ENCODE assay signal across 1 cellular context in genomic region chr17:45372325-45372869, GRCh38.
TF ChIP-seq lines count a peak whose summit lies in the region.

No MANE protein-coding gene starts in this region.

TF ChIP-seq in H1, 55 proteins besides CTCF, POLR2A, EP300 and RAD21 (continued from another document):
- TF ChIP-seq, protein P1, sequence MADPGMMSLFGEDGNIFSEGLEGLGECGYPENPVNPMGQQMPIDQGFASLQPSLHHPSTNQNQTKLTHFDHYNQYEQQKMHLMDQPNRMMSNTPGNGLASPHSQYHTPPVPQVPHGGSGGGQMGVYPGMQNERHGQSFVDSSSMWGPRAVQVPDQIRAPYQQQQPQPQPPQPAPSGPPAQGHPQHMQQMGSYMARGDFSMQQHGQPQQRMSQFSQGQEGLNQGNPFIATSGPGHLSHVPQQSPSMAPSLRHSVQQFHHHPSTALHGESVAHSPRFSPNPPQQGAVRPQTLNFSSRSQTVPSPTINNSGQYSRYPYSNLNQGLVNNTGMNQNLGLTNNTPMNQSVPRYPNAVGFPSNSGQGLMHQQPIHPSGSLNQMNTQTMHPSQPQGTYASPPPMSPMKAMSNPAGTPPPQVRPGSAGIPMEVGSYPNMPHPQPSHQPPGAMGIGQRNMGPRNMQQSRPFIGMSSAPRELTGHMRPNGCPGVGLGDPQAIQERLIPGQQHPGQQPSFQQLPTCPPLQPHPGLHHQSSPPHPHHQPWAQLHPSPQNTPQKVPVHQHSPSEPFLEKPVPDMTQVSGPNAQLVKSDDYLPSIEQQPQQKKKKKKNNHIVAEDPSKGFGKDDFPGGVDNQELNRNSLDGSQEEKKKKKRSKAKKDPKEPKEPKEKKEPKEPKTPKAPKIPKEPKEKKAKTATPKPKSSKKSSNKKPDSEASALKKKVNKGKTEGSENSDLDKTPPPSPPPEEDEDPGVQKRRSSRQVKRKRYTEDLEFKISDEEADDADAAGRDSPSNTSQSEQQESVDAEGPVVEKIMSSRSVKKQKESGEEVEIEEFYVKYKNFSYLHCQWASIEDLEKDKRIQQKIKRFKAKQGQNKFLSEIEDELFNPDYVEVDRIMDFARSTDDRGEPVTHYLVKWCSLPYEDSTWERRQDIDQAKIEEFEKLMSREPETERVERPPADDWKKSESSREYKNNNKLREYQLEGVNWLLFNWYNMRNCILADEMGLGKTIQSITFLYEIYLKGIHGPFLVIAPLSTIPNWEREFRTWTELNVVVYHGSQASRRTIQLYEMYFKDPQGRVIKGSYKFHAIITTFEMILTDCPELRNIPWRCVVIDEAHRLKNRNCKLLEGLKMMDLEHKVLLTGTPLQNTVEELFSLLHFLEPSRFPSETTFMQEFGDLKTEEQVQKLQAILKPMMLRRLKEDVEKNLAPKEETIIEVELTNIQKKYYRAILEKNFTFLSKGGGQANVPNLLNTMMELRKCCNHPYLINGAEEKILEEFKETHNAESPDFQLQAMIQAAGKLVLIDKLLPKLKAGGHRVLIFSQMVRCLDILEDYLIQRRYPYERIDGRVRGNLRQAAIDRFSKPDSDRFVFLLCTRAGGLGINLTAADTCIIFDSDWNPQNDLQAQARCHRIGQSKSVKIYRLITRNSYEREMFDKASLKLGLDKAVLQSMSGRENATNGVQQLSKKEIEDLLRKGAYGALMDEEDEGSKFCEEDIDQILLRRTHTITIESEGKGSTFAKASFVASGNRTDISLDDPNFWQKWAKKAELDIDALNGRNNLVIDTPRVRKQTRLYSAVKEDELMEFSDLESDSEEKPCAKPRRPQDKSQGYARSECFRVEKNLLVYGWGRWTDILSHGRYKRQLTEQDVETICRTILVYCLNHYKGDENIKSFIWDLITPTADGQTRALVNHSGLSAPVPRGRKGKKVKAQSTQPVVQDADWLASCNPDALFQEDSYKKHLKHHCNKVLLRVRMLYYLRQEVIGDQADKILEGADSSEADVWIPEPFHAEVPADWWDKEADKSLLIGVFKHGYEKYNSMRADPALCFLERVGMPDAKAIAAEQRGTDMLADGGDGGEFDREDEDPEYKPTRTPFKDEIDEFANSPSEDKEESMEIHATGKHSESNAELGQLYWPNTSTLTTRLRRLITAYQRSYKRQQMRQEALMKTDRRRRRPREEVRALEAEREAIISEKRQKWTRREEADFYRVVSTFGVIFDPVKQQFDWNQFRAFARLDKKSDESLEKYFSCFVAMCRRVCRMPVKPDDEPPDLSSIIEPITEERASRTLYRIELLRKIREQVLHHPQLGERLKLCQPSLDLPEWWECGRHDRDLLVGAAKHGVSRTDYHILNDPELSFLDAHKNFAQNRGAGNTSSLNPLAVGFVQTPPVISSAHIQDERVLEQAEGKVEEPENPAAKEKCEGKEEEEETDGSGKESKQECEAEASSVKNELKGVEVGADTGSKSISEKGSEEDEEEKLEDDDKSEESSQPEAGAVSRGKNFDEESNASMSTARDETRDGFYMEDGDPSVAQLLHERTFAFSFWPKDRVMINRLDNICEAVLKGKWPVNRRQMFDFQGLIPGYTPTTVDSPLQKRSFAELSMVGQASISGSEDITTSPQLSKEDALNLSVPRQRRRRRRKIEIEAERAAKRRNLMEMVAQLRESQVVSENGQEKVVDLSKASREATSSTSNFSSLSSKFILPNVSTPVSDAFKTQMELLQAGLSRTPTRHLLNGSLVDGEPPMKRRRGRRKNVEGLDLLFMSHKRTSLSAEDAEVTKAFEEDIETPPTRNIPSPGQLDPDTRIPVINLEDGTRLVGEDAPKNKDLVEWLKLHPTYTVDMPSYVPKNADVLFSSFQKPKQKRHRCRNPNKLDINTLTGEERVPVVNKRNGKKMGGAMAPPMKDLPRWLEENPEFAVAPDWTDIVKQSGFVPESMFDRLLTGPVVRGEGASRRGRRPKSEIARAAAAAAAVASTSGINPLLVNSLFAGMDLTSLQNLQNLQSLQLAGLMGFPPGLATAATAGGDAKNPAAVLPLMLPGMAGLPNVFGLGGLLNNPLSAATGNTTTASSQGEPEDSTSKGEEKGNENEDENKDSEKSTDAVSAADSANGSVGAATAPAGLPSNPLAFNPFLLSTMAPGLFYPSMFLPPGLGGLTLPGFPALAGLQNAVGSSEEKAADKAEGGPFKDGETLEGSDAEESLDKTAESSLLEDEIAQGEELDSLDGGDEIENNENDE (IDR thresholded peaks at IDR 0.05; ENCODE audit: insufficient replicate concordance, low read length) = no peak
- TF ChIP-seq SP2 (IDR thresholded peaks at IDR 0.05; ENCODE audit: low read length) (no peak), ZNF274 (IDR thresholded peaks at IDR 0.05; ENCODE audit: borderline replicate concordance, extremely low read depth, low read length) (no peak), SIN3A (conservative IDR thresholded peaks at IDR 0.05 in 1 of 2, IDR thresholded peaks at IDR 0.05 in 1 of 2; ENCODE audit: low read depth in 1 of 2, low read length in 2 of 2) (no peak), POLR2AphosphoS5 (IDR thresholded peaks at IDR 0.05; ENCODE audit: low read depth, low read length) (no peak), SRF (IDR thresholded peaks at IDR 0.05; ENCODE audit: low read depth, low read length) (no peak), FOSL1 (IDR thresholded peaks at IDR 0.05; ENCODE audit: insufficient read depth, low read depth, low read length) (no peak), CHD1 (IDR thresholded peaks at IDR 0.05; ENCODE audit: low read depth, low read length) (no peak), GABPA (IDR thresholded peaks at IDR 0.05; ENCODE audit: borderline replicate concordance, insufficient read depth, low read length) (no peak), RXRA (IDR thresholded peaks at IDR 0.05; ENCODE audit: insufficient read depth, low read depth, low read length) (no peak), BACH1 (IDR thresholded peaks at IDR 0.05; ENCODE audit: low read length) (no peak)
TF ChIP-seq in H1: peak in this region for 0.
